In genomic region chr1:12604114-12604874, GRCh38 we compare ENCODE assay signal across 1 cellular context.
A peak's percentile ranks its signal among the peaks of the same experiment; 100 is the strongest.
TF ChIP-seq lines count a peak whose summit lies in the region.

No MANE protein-coding gene starts in this region.

TF ChIP-seq in HepG2, 621 proteins besides CTCF, POLR2A, EP300 and RAD21 (continued from another document and continues in another):
- TF ChIP-seq NFAT5 (CRISPR knock-in tag; IDR thresholded peaks at IDR 0.05) (no peak), HMG20B (CRISPR knock-in tag; conservative IDR thresholded peaks at IDR 0.05) (peak; percentile 91), ASH2L (IDR thresholded peaks at IDR 0.05; ENCODE audit: insufficient read length, low read depth, low read length) (no peak), ZNF382 (CRISPR knock-in tag; IDR thresholded peaks at IDR 0.05; ENCODE audit: borderline replicate concordance) (no peak), ZMYM2 (CRISPR knock-in tag; IDR thresholded peaks at IDR 0.05) (no peak), ETV5 (CRISPR knock-in tag; IDR thresholded peaks at IDR 0.05; ENCODE audit: borderline replicate concordance) (peak; percentile 97), ATF1 (CRISPR knock-in tag; IDR thresholded peaks at IDR 0.05) (peak; percentile 43; the same call in 1 of the 2 replicates), BATF2 (CRISPR knock-in tag; IDR thresholded peaks at IDR 0.05) (no peak), WIZ (CRISPR knock-in tag; IDR thresholded peaks at IDR 0.05) (no peak), ZNF629 (CRISPR knock-in tag; conservative IDR thresholded peaks at IDR 0.05) (no peak), MAFG (CRISPR knock-in tag; IDR thresholded peaks at IDR 0.05) (no peak), THRA (CRISPR knock-in tag; IDR thresholded peaks at IDR 0.05; ENCODE audit: borderline replicate concordance) (peak; percentile 94), TCF7L2 (IDR thresholded peaks at IDR 0.05; ENCODE audit: low read depth, low read length) (no peak), SOX5 (CRISPR knock-in tag; IDR thresholded peaks at IDR 0.05; ENCODE audit: borderline replicate concordance) (peak; percentile 99), AHDC1 (CRISPR knock-in tag; IDR thresholded peaks at IDR 0.05; ENCODE audit: borderline replicate concordance) (peak; percentile 81), SSRP1 (CRISPR knock-in tag; IDR thresholded peaks at IDR 0.05) (no peak), KDM6A (CRISPR knock-in tag; IDR thresholded peaks at IDR 0.05; ENCODE audit: low read depth) (0 out of 2 replicates have a peak, but pooled peaks have one; percentile 52), ZNF607 (CRISPR knock-in tag; IDR thresholded peaks at IDR 0.05; ENCODE audit: borderline replicate concordance) (0 out of 2 replicates have a peak, but pooled peaks have one; percentile 22), KAT7 (CRISPR knock-in tag; IDR thresholded peaks at IDR 0.05; ENCODE audit: borderline replicate concordance) (no peak; the same call in 1 of the 2 replicates), ZNF232 (CRISPR knock-in tag; IDR thresholded peaks at IDR 0.05; ENCODE audit: borderline replicate concordance) (no peak; the same call in 1 of the 2 replicates), HINFP (CRISPR knock-in tag; IDR thresholded peaks at IDR 0.05; ENCODE audit: low read depth) (no peak), ZNF749 (CRISPR knock-in tag; IDR thresholded peaks at IDR 0.05; ENCODE audit: borderline replicate concordance) (no peak), CEBPB (IDR thresholded peaks at IDR 0.05; ENCODE audit: borderline replicate concordance, low read depth, low read length) (peak; percentile 22; the same call in 1 of the 2 replicates), RXRA (CRISPR knock-in tag; IDR thresholded peaks at IDR 0.05) (peak; percentile 99), DPF2 (CRISPR knock-in tag; IDR thresholded peaks at IDR 0.05; ENCODE audit: borderline replicate concordance, low read depth) (no peak; the same call in 1 of the 2 replicates), SNRNP70 (IDR thresholded peaks at IDR 0.05; ENCODE audit: low read depth, low read length) (no peak), MZF1 (CRISPR knock-in tag; IDR thresholded peaks at IDR 0.05; ENCODE audit: borderline replicate concordance) (no peak), FOXP1 (IDR thresholded peaks at IDR 0.05) (peak; percentile 83), FOXP1 (CRISPR knock-in tag; IDR thresholded peaks at IDR 0.05) (peak; percentile 99), ZSCAN31 (CRISPR knock-in tag; IDR thresholded peaks at IDR 0.05; ENCODE audit: low read depth) (no peak), SNAPC5 (CRISPR knock-in tag; IDR thresholded peaks at IDR 0.05; ENCODE audit: borderline replicate concordance) (no peak), ZNF276 (CRISPR knock-in tag; IDR thresholded peaks at IDR 0.05; ENCODE audit: low read depth) (peak; percentile 78; the same call in 1 of the 2 replicates), TCF12 (IDR thresholded peaks at IDR 0.05) (no peak), TCF12 (CRISPR knock-in tag; IDR thresholded peaks at IDR 0.05) (peak; percentile 80; the same call in 1 of the 2 replicates), MIER3 (CRISPR knock-in tag; IDR thresholded peaks at IDR 0.05; ENCODE audit: borderline replicate concordance) (peak; percentile 90; the same call in 1 of the 2 replicates), ZNF143 (CRISPR knock-in tag; IDR thresholded peaks at IDR 0.05) (no peak), SIX1 (CRISPR knock-in tag; IDR thresholded peaks at IDR 0.05; ENCODE audit: borderline replicate concordance) (peak; percentile 59; the same call in 1 of the 2 replicates), ZBTB1 (CRISPR knock-in tag; IDR thresholded peaks at IDR 0.05; ENCODE audit: borderline replicate concordance) (0 out of 2 replicates have a peak, but pooled peaks have one; percentile 13), ZNF816 (CRISPR knock-in tag; IDR thresholded peaks at IDR 0.05; ENCODE audit: borderline replicate concordance) (no peak), ZNF792 (CRISPR knock-in tag; IDR thresholded peaks at IDR 0.05) (peak; percentile 87), ZFP62 (CRISPR knock-in tag; IDR thresholded peaks at IDR 0.05) (no peak), UBTF (CRISPR knock-in tag; IDR thresholded peaks at IDR 0.05) (peak; percentile 51; the same call in 1 of the 2 replicates), CREB1 (IDR thresholded peaks at IDR 0.05) (peak; percentile 20; the same call in 1 of the 2 replicates), CREB1 (CRISPR knock-in tag; IDR thresholded peaks at IDR 0.05) (peak; percentile 82), NFIC (IDR thresholded peaks at IDR 0.05; ENCODE audit: low read length) (peak; percentile 82), NR3C1 (CRISPR knock-in tag; IDR thresholded peaks at IDR 0.05) (no peak), MED8 (CRISPR knock-in tag; IDR thresholded peaks at IDR 0.05; ENCODE audit: insufficient replicate concordance) (peak; percentile 58), ZMAT5 (CRISPR knock-in tag; IDR thresholded peaks at IDR 0.05; ENCODE audit: borderline replicate concordance, low read depth) (no peak)
